Comparison of ENCODE assay signal across 19 cellular contexts in the genomic region with DNA sequence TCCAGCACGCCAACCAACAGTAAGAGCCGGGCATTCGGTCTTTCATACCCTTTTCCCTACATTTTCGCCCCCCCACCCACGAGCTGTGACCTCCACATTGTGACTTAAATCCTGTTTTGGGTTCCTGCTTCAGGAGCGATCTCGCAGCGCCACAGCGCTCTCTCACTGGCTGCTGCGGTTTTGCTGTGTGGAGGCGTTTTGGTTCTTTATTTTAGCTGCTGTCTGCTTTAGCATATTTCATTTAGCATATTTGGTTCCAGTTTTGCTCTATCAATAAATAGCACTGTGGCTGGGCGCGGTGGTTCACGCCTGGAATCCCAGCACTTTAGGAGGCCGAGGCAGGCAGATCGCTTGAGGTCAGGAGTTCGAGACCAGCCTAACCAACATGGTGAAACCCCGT. TPM values are rescaled to one million over a fixed set of nuclear protein-coding genes. Genes with fewer than 3 reads are reported as not detected.
"Had no signal": no experiment of that assay in that cellular context is flagged by ENCODE, and none has a peak within 500 bp of the region (broad histone marks: within the 10 kb centered on the region; RNA-seq: fewer than 3 reads in every experiment).

No MANE protein-coding gene starts in this region.

- DNase-seq: esophagus squamous epithelium; foreskin fibroblast; glutamatergic neuron; islet precursor cell; mammary epithelial cell; natural killer cell; stimulated activated CD4-positive, alpha-beta T cell treated with anti-CD3 and anti-CD28 coated beads, Interleukin-2, amount 100 ng/mL, for 24 hours; stimulated activated CD4-positive, alpha-beta T cell treated with anti-CD3 and anti-CD28 coated beads, Interleukin-4, amount 100 ng/mL, for 4 hours; stimulated activated naive B cell treated with anti-CD40 and anti-IgM and Interleukin-4, amounts not matched to agents 10 μg/mL and 1 μg/mL and 100 μg/mL, for 72 hours; stimulated activated naive CD8-positive, alpha-beta T cell treated with anti-CD3 and anti-CD28 coated beads, Interleukin-15, amount 100 ng/mL, for 72 hours; testis; transverse colon had no signal

- ATAC-seq: gastroesophageal sphincter, left lobe of liver, natural killer cell, sciatic nerve had no signal

- H3K27me3 ChIP-seq: esophagus squamous epithelium, gastroesophageal sphincter, testis, transverse colon had no signal

- H3K9me3 Mint-ChIP-seq: natural killer cell; neural crest cell; stimulated activated naive B cell treated with anti-CD40 and anti-IgM and Interleukin-4, amounts not matched to agents 10 μg/mL and 1 μg/mL and 100 μg/mL, for 72 hours; stimulated activated naive CD8-positive, alpha-beta T cell treated with anti-CD3 and anti-CD28 coated beads, Interleukin-15, amount 100 ng/mL, for 72 hours had no signal

- H3K4me1 ChIP-seq: esophagus squamous epithelium, gastroesophageal sphincter, testis, transverse colon had no signal

- H3K36me3 Mint-ChIP-seq: natural killer cell had no signal

- H3K27ac Mint-ChIP-seq: natural killer cell; stimulated activated naive CD8-positive, alpha-beta T cell treated with anti-CD3 and anti-CD28 coated beads, Interleukin-15, amount 100 ng/mL, for 72 hours had no signal

- H3K4me3 ChIP-seq: esophagus squamous epithelium, gastroesophageal sphincter, skin epidermis, testis, transverse colon had no signal

- H3K27ac ChIP-seq: esophagus squamous epithelium, gastroesophageal sphincter, skin epidermis, testis, transverse colon had no signal

- H3K4me1 Mint-ChIP-seq: natural killer cell, neural crest cell had no signal

- H3K27me3 Mint-ChIP-seq: stimulated activated naive B cell treated with anti-CD40 and anti-IgM and Interleukin-4, amounts not matched to agents 10 μg/mL and 1 μg/mL and 100 μg/mL, for 72 hours; stimulated activated naive CD8-positive, alpha-beta T cell treated with anti-CD3 and anti-CD28 coated beads, Interleukin-15, amount 100 ng/mL, for 72 hours had no signal

- H3K9me3 ChIP-seq: esophagus squamous epithelium, gastroesophageal sphincter, testis, transverse colon had no signal

- H3K4me3 Mint-ChIP-seq: natural killer cell; neural crest cell; stimulated activated naive B cell treated with anti-CD40 and anti-IgM and Interleukin-4, amounts not matched to agents 10 μg/mL and 1 μg/mL and 100 μg/mL, for 72 hours; stimulated activated naive CD8-positive, alpha-beta T cell treated with anti-CD3 and anti-CD28 coated beads, Interleukin-15, amount 100 ng/mL, for 72 hours had no signal

RNA-seq across cellular contexts. Expression of gene DIRAS1, which starts 38.2 kb away (rescaled TPM):
- total RNA-seq: epithelial cell of proximal tubule had no signal

RNA-seq across cellular contexts. Expression of gene GNG7, which starts 56.9 kb away (rescaled TPM):
- total RNA-seq: myocyte had no signal
